Comparison of ENCODE assay signal across 8 cellular contexts in genomic region chr6:32178547-32179440, GRCh38. TPM values are rescaled to one million over a fixed set of nuclear protein-coding genes. Genes with fewer than 3 reads are reported as not detected.
DNase-seq lines count a peak whose midpoint lies in the region; ATAC-seq and TF ChIP-seq lines count a peak whose summit lies in the region.

No MANE protein-coding gene starts in this region.

- DNase-seq in CD4-positive, CD25-positive, alpha-beta regulatory T cell = no peak
- DNase-seq in breast epithelium (ENCODE audit: low spot score in 2 of 2) (no peak), midbrain (lab: John Stamatoyannopoulos, UW) (peak; percentile 23), NCI-H526 treated with DMSO at 0.1 percent for 48 hours (lab: John Stamatoyannopoulos, UW) (no peak)
- DNase-seq in stimulated activated CD8-positive, alpha-beta memory T cell treated with anti-CD3 and anti-CD28 coated beads, Interleukin-4, amount 100 ng/mL, for 48 hours = no peak
- DNase-seq in NK-92 treated with Interleukin-12 subunit alpha and Interleukin-12 subunit beta, amount 100 ng/mL, for 24 hours (lab: John Stamatoyannopoulos, UW) = no peak
- no peak for DNase-seq in activated CD4-positive, CD25-positive, alpha-beta regulatory T cell (lab: John Stamatoyannopoulos, UW)

- H2AFZ ChIP-seq in KMS-11 (ENCODE audit: low read depth) = peak overlapping the region; percentile 68; the same call in 1 of the 2 replicates

- H3K4me2 ChIP-seq in KMS-11 = peak overlapping the region; percentile 97

- peak overlapping the region; percentile 67; the same call in 1 of the 2 replicates for H3K9ac ChIP-seq in KMS-11

- peaks cover 6 to 76% (median 36%) of the 10 kb centered on the region in 4 donors for H3K4me1 Mint-ChIP-seq in CD4-positive, CD25-positive, alpha-beta regulatory T cell

- H3K9me3 Mint-ChIP-seq in CD4-positive, CD25-positive, alpha-beta regulatory T cell = no peaks in the 10 kb centered on the region

- no peak for TF ChIP-seq POLR2A in breast epithelium (IDR thresholded peaks at IDR 0.05)

- ATAC-seq in CD4-positive, CD25-positive, alpha-beta regulatory T cell (ENCODE audit: low read depth in 2 of 2) = no peak

- no peaks in the 10 kb centered on the region for H4K20me1 ChIP-seq in KMS-11 (ENCODE audit: insufficient read depth)

- H3K36me3 Mint-ChIP-seq in CD4-positive, CD25-positive, alpha-beta regulatory T cell = peaks cover 19% of the 10 kb centered on the region

- intact Hi-C loops in breast epithelium (cut with DNase I; ENCODE audit: low total_unique reads) = no loop called here

- no peak for TF ChIP-seq CTCF in KMS-11 (conservative IDR thresholded peaks at IDR 0.05; ENCODE audit: low read depth, low read length)
- no peak for TF ChIP-seq CTCF in breast epithelium (IDR thresholded peaks at IDR 0.05)

- H3K4me1 ChIP-seq in CD4-positive, CD25-positive, alpha-beta regulatory T cell (ENCODE audit: control insufficient read depth, insufficient read depth, low read length, poor library complexity, severe bottlenecking) = peaks cover 52% of the 10 kb centered on the region
- H3K4me1 ChIP-seq in KMS-11 (ENCODE audit: low read depth, poor library complexity, severe bottlenecking) (peaks cover 21% of the 10 kb centered on the region), breast epithelium (peaks cover 0 to 28% of the 10 kb centered on the region in 2 donors)

- peaks cover 25% of the 10 kb centered on the region for H3K36me3 ChIP-seq in CD4-positive, CD25-positive, alpha-beta regulatory T cell (ENCODE audit: control insufficient read depth, insufficient read depth, low read length)
- H3K36me3 ChIP-seq in KMS-11 (ENCODE audit: insufficient read depth) (no peaks in the 10 kb centered on the region), breast epithelium (no peaks in the 10 kb centered on the region)

- peak overlapping the region; percentile 95 to 98 (median 97) for H3K27ac Mint-ChIP-seq in CD4-positive, CD25-positive, alpha-beta regulatory T cell

- no peaks in the 10 kb centered on the region for H3K27me3 ChIP-seq in CD4-positive, CD25-positive, alpha-beta regulatory T cell (ENCODE audit: control insufficient read depth, insufficient read depth, low read length)
- H3K27me3 ChIP-seq in KMS-11 (ENCODE audit: insufficient read depth, low read depth) = no peaks in the 10 kb centered on the region
- H3K27me3 ChIP-seq in breast epithelium = no peaks in the 10 kb centered on the region

- no peaks in the 10 kb centered on the region for H3K27me3 Mint-ChIP-seq in CD4-positive, CD25-positive, alpha-beta regulatory T cell

- H3K9me3 ChIP-seq in CD4-positive, CD25-positive, alpha-beta regulatory T cell (ENCODE audit: control insufficient read depth in 2 of 2, low read length in 2 of 2) = no peaks in the 10 kb centered on the region
- no peaks in the 10 kb centered on the region for H3K9me3 ChIP-seq in breast epithelium

- no peaks in the 10 kb centered on the region for H3K79me2 ChIP-seq in KMS-11 (ENCODE audit: insufficient read depth, low read depth)

- H3K4me3 ChIP-seq in CD4-positive, CD25-positive, alpha-beta regulatory T cell (ENCODE audit: low read depth, low read length) = peak overlapping the region; percentile 94
- H3K4me3 ChIP-seq in KMS-11 (IDR thresholded peaks at IDR 0.05; ENCODE audit: insufficient read depth, low read depth, low read length) (no peak overlapping the region), breast epithelium (peak overlapping the region; percentile 72 to 91 (median 91))

- peak overlapping the region; percentile 86 to 98 (median 98) for H3K4me3 Mint-ChIP-seq in CD4-positive, CD25-positive, alpha-beta regulatory T cell

- peak overlapping the region; percentile 97 for H3K27ac ChIP-seq in CD4-positive, CD25-positive, alpha-beta regulatory T cell (ENCODE audit: insufficient read depth, low read length, poor library complexity, severe bottlenecking)
- peak overlapping the region; percentile 72 for H3K27ac ChIP-seq in KMS-11
- H3K27ac ChIP-seq in breast epithelium = peak overlapping the region; percentile 95 to 98

RNA-seq across cellular contexts. Expression of gene RNF5, which starts 0.6 kb away (rescaled TPM):
- 30.0 TPM for total RNA-seq in CD4-positive, CD25-positive, alpha-beta regulatory T cell
- 100 to 1,000 TPM; 117 to 135 (median 131) TPM for polyA plus RNA-seq in CD4-positive, CD25-positive, alpha-beta regulatory T cell
- total RNA-seq in breast epithelium = 10 to 100 TPM; 56.3 to 78.0 (median 70.5) TPM

RNA-seq across cellular contexts. Expression of gene AGPAT1, which starts 2.9 kb away (rescaled TPM):
- total RNA-seq in CD4-positive, CD25-positive, alpha-beta regulatory T cell = 23.9 TPM
- 10 to 100 TPM; 11.8 to 15.2 (median 14.3) TPM for polyA plus RNA-seq in CD4-positive, CD25-positive, alpha-beta regulatory T cell
- 10 to 100 TPM; 25.8 to 33.8 (median 30.6) TPM for total RNA-seq in breast epithelium

RNA-seq across cellular contexts. Expression of gene AGER, which starts 5.3 kb away (rescaled TPM):
- total RNA-seq in CD4-positive, CD25-positive, alpha-beta regulatory T cell = 27.8 TPM
- polyA plus RNA-seq in CD4-positive, CD25-positive, alpha-beta regulatory T cell = under 1 TPM in 2 of 4 donors, not detected in 2; 0.44 to 0.52 TPM
- total RNA-seq in breast epithelium = 1 to 10 TPM; 1.3 to 2.6 (median 1.8) TPM

RNA-seq across cellular contexts. Expression of gene PBX2, which starts 11.2 kb away (rescaled TPM):
- 106 TPM for total RNA-seq in CD4-positive, CD25-positive, alpha-beta regulatory T cell
- polyA plus RNA-seq in CD4-positive, CD25-positive, alpha-beta regulatory T cell = 1 to 10 TPM; 1.7 to 2.7 (median 1.9) TPM
- 10 to 100 TPM; 32.3 to 61.6 (median 48.5) TPM for total RNA-seq in breast epithelium

RNA-seq across cellular contexts. Expression of gene GPSM3, which starts 13.6 kb away (rescaled TPM):
- 202 TPM for total RNA-seq in CD4-positive, CD25-positive, alpha-beta regulatory T cell
- 100 to 1,000 TPM in 2 of 4 donors, 10 to 100 TPM in 2; 82.4 to 109 (median 96.1) TPM for polyA plus RNA-seq in CD4-positive, CD25-positive, alpha-beta regulatory T cell
- 10 to 100 TPM in 2 of 3 donors, 1 to 10 TPM in 1; 8.2 to 18.2 (median 11.3) TPM for total RNA-seq in breast epithelium
